12 cellular contexts compared by ENCODE assay signal in the genomic region with DNA sequence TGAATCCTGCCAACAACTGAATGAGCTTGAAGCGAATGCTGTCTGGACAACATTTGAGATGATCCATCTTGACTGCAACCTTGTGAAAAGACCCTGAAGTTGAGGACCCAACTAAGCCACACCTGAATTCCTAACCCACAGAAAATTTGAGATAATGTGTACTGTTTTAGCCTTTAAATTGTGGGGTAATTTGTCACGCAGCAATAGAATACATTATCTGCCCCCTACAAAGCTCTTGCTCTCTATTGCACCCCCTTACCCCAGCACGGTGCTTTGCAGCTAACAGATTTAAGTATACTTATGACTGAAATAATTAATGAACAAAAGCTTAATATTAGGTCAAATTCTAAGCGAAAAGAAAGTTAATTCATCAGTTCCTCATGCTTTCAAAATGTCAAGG. TPM values are rescaled to one million over a fixed set of nuclear protein-coding genes. Genes with fewer than 3 reads are reported as not detected.
DNase-seq lines count a peak whose midpoint lies in the region; ATAC-seq and TF ChIP-seq lines count a peak whose summit lies in the region.
"Had no signal": no experiment of that assay in that cellular context is flagged by ENCODE, and none has a peak within 500 bp of the region (broad histone marks: within the 10 kb centered on the region; RNA-seq: fewer than 3 reads in every experiment).

No MANE protein-coding gene starts in this region.

- no peak overlapping the region for H3K27ac ChIP-seq in esophagus muscularis mucosa (replicated peaks in 1 of 4)
- H3K27ac ChIP-seq: skin epidermis had no signal

- intact Hi-C loops in activated T-helper 2 cell treated with anti-CD3 and anti-CD28 coated beads, Interferon-gamma antibody, Interleukin-2, Interleukin-4, amounts not matched to agents 10 μg/mL and 5 μg/mL and 100 μg/mL, durations not matched to agents 14 hours and 24 hours and 36 hours (cut with micrococcal nuclease): loop anchor here (5.0 kb wide), 1 partner anchor 176 kb away; no protein-coding TSS in a partner anchor
- intact Hi-C loops in esophagus muscularis mucosa (cut with DNase I): no loop called here

- peaks cover 37% of the 10 kb centered on the region for H3K4me1 Mint-ChIP-seq in T-helper 2 cell treated with Interferon-gamma antibody and Interleukin-4, amounts not matched to agents 5 μg/mL and 100 μg/mL, for 36 hours (ENCODE audit: low read depth)
- H3K4me1 Mint-ChIP-seq in activated T-helper 2 cell treated with anti-CD3 and anti-CD28 coated beads, Interferon-gamma antibody, Interleukin-2, Interleukin-4, amounts not matched to agents 10 μg/mL and 5 μg/mL and 100 μg/mL, durations not matched to agents 14 hours and 24 hours and 36 hours (ENCODE audit: low read depth): peaks cover 36% of the 10 kb centered on the region
- H3K4me1 Mint-ChIP-seq in nephron: peaks cover 13% of the 10 kb centered on the region

- peaks cover 7 to 17% (median 14%) of the 10 kb centered on the region in 4 donors for H3K4me1 ChIP-seq in esophagus muscularis mucosa

- WGBS in esophagus muscularis mucosa: 91% methylated on average over 4 of the region's 4 CpGs

- H3K27ac Mint-ChIP-seq in T-helper 2 cell treated with Interferon-gamma antibody and Interleukin-4, amounts not matched to agents 5 μg/mL and 100 μg/mL, for 36 hours: no peak overlapping the region
- peak overlapping the region; percentile 9 for H3K27ac Mint-ChIP-seq in activated T-helper 2 cell treated with anti-CD3 and anti-CD28 coated beads, Interferon-gamma antibody, Interleukin-2, Interleukin-4, amounts not matched to agents 10 μg/mL and 5 μg/mL and 100 μg/mL, durations not matched to agents 14 hours and 24 hours and 36 hours
- peak overlapping the region in 1 of 3 experiments; percentile 95 for H3K27ac Mint-ChIP-seq in nephron

- no peaks in the 10 kb centered on the region for H3K27me3 Mint-ChIP-seq in T-helper 2 cell treated with Interferon-gamma antibody and Interleukin-4, amounts not matched to agents 5 μg/mL and 100 μg/mL, for 36 hours (ENCODE audit: low read depth)
- no peaks in the 10 kb centered on the region for H3K27me3 Mint-ChIP-seq in activated T-helper 2 cell treated with anti-CD3 and anti-CD28 coated beads, Interferon-gamma antibody, Interleukin-2, Interleukin-4, amounts not matched to agents 10 μg/mL and 5 μg/mL and 100 μg/mL, durations not matched to agents 14 hours and 24 hours and 36 hours (ENCODE audit: low read depth)
- H3K27me3 Mint-ChIP-seq in nephron (ENCODE audit: low read depth): no peaks in the 10 kb centered on the region

- peaks cover 27% of the 10 kb centered on the region for H3K36me3 Mint-ChIP-seq in T-helper 2 cell treated with Interferon-gamma antibody and Interleukin-4, amounts not matched to agents 5 μg/mL and 100 μg/mL, for 36 hours (ENCODE audit: low read depth)
- H3K36me3 Mint-ChIP-seq in activated T-helper 2 cell treated with anti-CD3 and anti-CD28 coated beads, Interferon-gamma antibody, Interleukin-2, Interleukin-4, amounts not matched to agents 10 μg/mL and 5 μg/mL and 100 μg/mL, durations not matched to agents 14 hours and 24 hours and 36 hours (ENCODE audit: low read depth): peaks cover 28% of the 10 kb centered on the region
- peaks cover 4% of the 10 kb centered on the region for H3K36me3 Mint-ChIP-seq in nephron (ENCODE audit: low read depth)

- H3K4me3 ChIP-seq in HFF-Myc (replicated peaks; ENCODE audit: low read depth, low read length): peak overlapping the region; percentile 66; the same call in 1 of the 2 replicates
- no peak overlapping the region for H3K4me3 ChIP-seq in esophagus muscularis mucosa

- ATAC-seq in GM19023 (IDR thresholded peaks at IDR 0.05; ENCODE audit: unreplicated experiment) (no peak), HG02981 (IDR thresholded peaks at IDR 0.05; ENCODE audit: unreplicated experiment) (no peak)
- ATAC-seq: left ventricle myocardium superior had no signal

- no peak for TF ChIP-seq POLR2A in esophagus muscularis mucosa (IDR thresholded peaks at IDR 0.05; ENCODE audit: low read depth)

- no peaks in the 10 kb centered on the region for H3K9me3 Mint-ChIP-seq in T-helper 2 cell treated with Interferon-gamma antibody and Interleukin-4, amounts not matched to agents 5 μg/mL and 100 μg/mL, for 36 hours
- no peaks in the 10 kb centered on the region for H3K9me3 Mint-ChIP-seq in activated T-helper 2 cell treated with anti-CD3 and anti-CD28 coated beads, Interferon-gamma antibody, Interleukin-2, Interleukin-4, amounts not matched to agents 10 μg/mL and 5 μg/mL and 100 μg/mL, durations not matched to agents 14 hours and 24 hours and 36 hours
- H3K9me3 Mint-ChIP-seq in nephron: no peaks in the 10 kb centered on the region

- TF ChIP-seq EP300 in esophagus muscularis mucosa (IDR thresholded peaks at IDR 0.05): no peak

- H3K27me3 ChIP-seq in esophagus muscularis mucosa: no peaks in the 10 kb centered on the region

- DNase-seq in T-helper 2 cell treated with Interferon-gamma antibody and Interleukin-4, amounts not matched to agents 5 μg/mL and 100 μg/mL, for 36 hours (ENCODE audit: low spot score): no peak
- DNase-seq in T-helper 2 cell: no peak
- DNase-seq in HFF-Myc (ENCODE audit: extremely low read depth, low read depth): no peak
- no peak for DNase-seq in activated T-helper 2 cell treated with anti-CD3 and anti-CD28 coated beads, Interferon-gamma antibody, Interleukin-2, Interleukin-4, amounts not matched to agents 10 μg/mL and 5 μg/mL and 100 μg/mL, durations not matched to agents 14 hours and 24 hours and 36 hours (ENCODE audit: low spot score)
- DNase-seq in esophagus muscularis mucosa (ENCODE audit: extremely low spot score): no peak
- DNase-seq: hypothalamus, left ventricle myocardium superior, NCI-H1105 treated with DMSO at 0.1 percent for 48 hours had no signal

- H3K9me3 ChIP-seq in esophagus muscularis mucosa: no peaks in the 10 kb centered on the region

- peak overlapping the region; percentile 91 for H3K4me3 Mint-ChIP-seq in T-helper 2 cell treated with Interferon-gamma antibody and Interleukin-4, amounts not matched to agents 5 μg/mL and 100 μg/mL, for 36 hours
- peak overlapping the region; percentile 90 for H3K4me3 Mint-ChIP-seq in activated T-helper 2 cell treated with anti-CD3 and anti-CD28 coated beads, Interferon-gamma antibody, Interleukin-2, Interleukin-4, amounts not matched to agents 10 μg/mL and 5 μg/mL and 100 μg/mL, durations not matched to agents 14 hours and 24 hours and 36 hours (ENCODE audit: low read depth)
- peak overlapping the region; percentile 71 to 92 (median 76) for H3K4me3 Mint-ChIP-seq in nephron

- no peaks in the 10 kb centered on the region for H3K36me3 ChIP-seq in esophagus muscularis mucosa

- TF ChIP-seq CTCF in HFF-Myc (IDR thresholded peaks at IDR 0.05; ENCODE audit: low read depth, low read length, missing control alignments): no peak
- no peak for TF ChIP-seq CTCF in nephron (IDR thresholded peaks at IDR 0.05; ENCODE audit: unreplicated experiment in 3 of 3)
- TF ChIP-seq CTCF in esophagus muscularis mucosa (IDR thresholded peaks at IDR 0.05): no peak

RNA-seq across cellular contexts. Expression of a gene that starts 1.6 kb away (rescaled TPM):
- 43.4 and 47.2 TPM in 2 replicates for total RNA-seq in activated T-helper 2 cell treated with anti-CD3 and anti-CD28 coated beads, Interferon-gamma antibody, Interleukin-2, Interleukin-4, amounts not matched to agents 10 μg/mL and 5 μg/mL and 100 μg/mL, durations not matched to agents 14 hours and 24 hours and 36 hours
- under 1 TPM in 3 of 4 donors, not detected in 1; 0.39 to 0.83 (median 0.46) TPM for total RNA-seq in esophagus muscularis mucosa

RNA-seq across cellular contexts. Expression of a gene that starts 6.5 kb away (rescaled TPM):
- 0.78 and 0.96 TPM in 2 replicates for total RNA-seq in activated T-helper 2 cell treated with anti-CD3 and anti-CD28 coated beads, Interferon-gamma antibody, Interleukin-2, Interleukin-4, amounts not matched to agents 10 μg/mL and 5 μg/mL and 100 μg/mL, durations not matched to agents 14 hours and 24 hours and 36 hours
- total RNA-seq in esophagus muscularis mucosa: 1 to 10 TPM; 7.6 to 8.3 (median 8.0) TPM

RNA-seq across cellular contexts. Expression of a gene that starts 51.4 kb away (rescaled TPM):
- total RNA-seq in activated T-helper 2 cell treated with anti-CD3 and anti-CD28 coated beads, Interferon-gamma antibody, Interleukin-2, Interleukin-4, amounts not matched to agents 10 μg/mL and 5 μg/mL and 100 μg/mL, durations not matched to agents 14 hours and 24 hours and 36 hours: 10.5 and 11.4 TPM in 2 replicates
- total RNA-seq in esophagus muscularis mucosa: 1 to 10 TPM; 6.5 to 8.8 (median 7.6) TPM

Comparison
In these comparisons a context has a peak if more than half of its experiments do, and no peak if none do; other contexts are left out.
1. RNA of a gene that starts 1.6 kb away (total RNA-seq): 43.4 to 47.2 TPM in activated T-helper 2 cell treated with anti-CD3 and anti-CD28 coated beads, Interferon-gamma antibody, Interleukin-2, Interleukin-4, amounts not matched to agents 10 μg/mL and 5 μg/mL and 100 μg/mL, durations not matched to agents 14 hours and 24 hours and 36 hours; 0.39 to 0.83 TPM in esophagus muscularis mucosa; every median in the first group is over 10 times any median in the second.
2. Peak in every context shown above with its lines, with median percentiles within 50 percentile points of each other: H3K4me3 Mint-ChIP-seq.